6 cellular contexts compared by ENCODE assay signal in genomic region chr18:52812834-52813233, GRCh38.
"Had no signal": no experiment of that assay in that cellular context is flagged by ENCODE, and none has a peak within 500 bp of the region (broad histone marks: within the 10 kb centered on the region; RNA-seq: fewer than 3 reads in every experiment).

No MANE protein-coding gene starts in this region.

- FAIRE-seq: HTR-8/SVneo, K562 had no signal

- DNase-seq: IMR-90, KBM-7, KG1 had no signal

- H3K4me3 ChIP-seq: K562 had no signal

- ATAC-seq: K562 had no signal

- H3K27ac ChIP-seq: HL-60 had no signal
